25 cellular contexts compared by ENCODE assay signal in the genomic region with DNA sequence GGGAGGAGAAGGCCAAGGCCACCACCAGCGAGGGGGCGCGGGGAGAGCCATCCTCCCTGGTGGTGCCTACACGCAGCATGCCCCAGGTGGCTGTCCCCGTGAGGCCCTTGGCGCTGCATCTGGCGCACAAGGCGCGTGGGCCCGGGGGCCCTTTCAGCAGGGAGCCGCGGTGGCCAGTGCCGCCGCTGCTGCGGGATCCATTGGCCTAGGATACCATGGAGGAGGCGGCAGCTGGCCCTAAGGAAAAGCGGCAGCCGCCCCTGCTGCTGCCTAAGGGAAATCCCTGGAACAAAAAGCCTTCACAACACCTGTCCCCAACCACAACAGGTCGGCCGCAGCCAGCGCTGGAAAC.
"Had no signal": no experiment of that assay in that cellular context is flagged by ENCODE, and none has a peak within 500 bp of the region (broad histone marks: within the 10 kb centered on the region; RNA-seq: fewer than 3 reads in every experiment).

No MANE protein-coding gene starts in this region.

- DNase-seq: effector CD8-positive, alpha-beta T cell; endodermal cell; foreskin fibroblast; left cardiac atrium; natural killer cell; retina; stimulated activated CD4-positive, alpha-beta T cell treated with anti-CD3 and anti-CD28 coated beads, Interleukin-12 subunit alpha, Interleukin-12 subunit beta, amount 100 ng/mL, for 4 hours; stimulated activated CD4-positive, alpha-beta T cell treated with anti-CD3 and anti-CD28 coated beads, Interleukin-1b, Interleukin-23, amount 100 ng/mL, for 48 hours; stimulated activated CD4-positive, alpha-beta T cell treated with anti-CD3 and anti-CD28 coated beads, Interleukin-4, amount 100 ng/mL, for 1 hour; stimulated activated CD8-positive, alpha-beta memory T cell treated with anti-CD3 and anti-CD28 coated beads, Interleukin-4, amount 100 ng/mL, for 48 hours; stimulated activated naive CD4-positive, alpha-beta T cell; stimulated activated naive CD8-positive, alpha-beta T cell treated with anti-CD3 and anti-CD28 coated beads, Interleukin-15, amount 100 ng/mL, for 72 hours; thyroid gland; trophoblast cell had no signal

- ATAC-seq: gastroesophageal sphincter; left cardiac atrium; left lung; natural killer cell; pancreas; stimulated activated naive CD8-positive, alpha-beta T cell treated with anti-CD3 and anti-CD28 coated beads, Interleukin-15, amount 100 ng/mL, for 72 hours had no signal

- FAIRE-seq: colon, pancreas had no signal

- H3K9me3 ChIP-seq: neutrophil, pancreas, suprapubic skin, thyroid gland had no signal

- H3K36me3 ChIP-seq: gastroesophageal sphincter, heart left ventricle, left lung, neutrophil, pancreas, suprapubic skin, thyroid gland had no signal

- H3K4me3 ChIP-seq: gastroesophageal sphincter, heart left ventricle, hepatocyte, left lung, lung, pancreas, smooth muscle cell, suprapubic skin, thyroid gland had no signal

- H3K27ac ChIP-seq: epithelial cell of prostate, gastroesophageal sphincter, heart left ventricle, hepatocyte, left lung, neutrophil, pancreas, suprapubic skin, thyroid gland had no signal

- H3K27me3 ChIP-seq: gastroesophageal sphincter, heart left ventricle, hepatocyte, left lung, neutrophil, pancreas, suprapubic skin, thyroid gland had no signal

- H3K4me1 ChIP-seq: gastroesophageal sphincter, heart left ventricle, left lung, pancreas, suprapubic skin, thyroid gland had no signal
